ENCODE assay signal across 1 cellular context in the genomic region with DNA sequence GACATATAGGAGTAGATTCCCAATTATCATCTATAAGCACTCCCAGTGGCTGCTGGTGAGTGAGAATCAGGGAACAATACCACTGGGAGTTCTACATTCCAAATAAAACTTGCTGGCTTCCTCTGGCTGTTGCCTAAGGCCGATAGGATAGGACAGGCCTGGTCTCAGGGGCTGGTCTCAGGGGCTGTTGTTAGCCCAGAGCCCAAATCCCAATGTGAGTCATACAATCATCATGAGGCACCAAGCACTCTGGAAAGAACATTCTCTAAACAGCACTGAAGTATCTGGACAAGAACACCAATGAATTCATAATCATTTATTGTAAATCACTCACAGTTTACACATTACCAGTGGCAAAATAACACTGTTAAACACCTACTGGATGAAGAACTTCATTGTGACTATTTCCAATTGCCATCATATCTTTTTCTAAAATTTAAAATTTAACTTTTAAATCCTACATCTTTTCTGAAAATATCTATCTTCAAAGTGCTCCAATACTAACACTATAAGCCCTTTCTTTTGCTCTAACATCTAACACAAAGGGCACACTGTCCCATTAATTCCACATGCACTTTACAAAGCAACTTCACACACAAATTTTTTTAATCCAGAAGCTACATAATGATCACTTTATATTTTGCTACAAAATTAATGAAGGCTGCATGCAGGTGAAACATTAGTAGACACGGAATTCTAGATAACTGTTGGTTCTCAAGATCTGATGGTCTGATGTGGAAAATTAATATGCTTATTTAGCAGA.
TF ChIP-seq lines count a peak whose summit lies in the region.

No MANE protein-coding gene starts in this region.

TF ChIP-seq in GM23338, 12 proteins besides CTCF, POLR2A, EP300 and RAD21 (continued from another document):
- TF ChIP-seq, protein P1, sequence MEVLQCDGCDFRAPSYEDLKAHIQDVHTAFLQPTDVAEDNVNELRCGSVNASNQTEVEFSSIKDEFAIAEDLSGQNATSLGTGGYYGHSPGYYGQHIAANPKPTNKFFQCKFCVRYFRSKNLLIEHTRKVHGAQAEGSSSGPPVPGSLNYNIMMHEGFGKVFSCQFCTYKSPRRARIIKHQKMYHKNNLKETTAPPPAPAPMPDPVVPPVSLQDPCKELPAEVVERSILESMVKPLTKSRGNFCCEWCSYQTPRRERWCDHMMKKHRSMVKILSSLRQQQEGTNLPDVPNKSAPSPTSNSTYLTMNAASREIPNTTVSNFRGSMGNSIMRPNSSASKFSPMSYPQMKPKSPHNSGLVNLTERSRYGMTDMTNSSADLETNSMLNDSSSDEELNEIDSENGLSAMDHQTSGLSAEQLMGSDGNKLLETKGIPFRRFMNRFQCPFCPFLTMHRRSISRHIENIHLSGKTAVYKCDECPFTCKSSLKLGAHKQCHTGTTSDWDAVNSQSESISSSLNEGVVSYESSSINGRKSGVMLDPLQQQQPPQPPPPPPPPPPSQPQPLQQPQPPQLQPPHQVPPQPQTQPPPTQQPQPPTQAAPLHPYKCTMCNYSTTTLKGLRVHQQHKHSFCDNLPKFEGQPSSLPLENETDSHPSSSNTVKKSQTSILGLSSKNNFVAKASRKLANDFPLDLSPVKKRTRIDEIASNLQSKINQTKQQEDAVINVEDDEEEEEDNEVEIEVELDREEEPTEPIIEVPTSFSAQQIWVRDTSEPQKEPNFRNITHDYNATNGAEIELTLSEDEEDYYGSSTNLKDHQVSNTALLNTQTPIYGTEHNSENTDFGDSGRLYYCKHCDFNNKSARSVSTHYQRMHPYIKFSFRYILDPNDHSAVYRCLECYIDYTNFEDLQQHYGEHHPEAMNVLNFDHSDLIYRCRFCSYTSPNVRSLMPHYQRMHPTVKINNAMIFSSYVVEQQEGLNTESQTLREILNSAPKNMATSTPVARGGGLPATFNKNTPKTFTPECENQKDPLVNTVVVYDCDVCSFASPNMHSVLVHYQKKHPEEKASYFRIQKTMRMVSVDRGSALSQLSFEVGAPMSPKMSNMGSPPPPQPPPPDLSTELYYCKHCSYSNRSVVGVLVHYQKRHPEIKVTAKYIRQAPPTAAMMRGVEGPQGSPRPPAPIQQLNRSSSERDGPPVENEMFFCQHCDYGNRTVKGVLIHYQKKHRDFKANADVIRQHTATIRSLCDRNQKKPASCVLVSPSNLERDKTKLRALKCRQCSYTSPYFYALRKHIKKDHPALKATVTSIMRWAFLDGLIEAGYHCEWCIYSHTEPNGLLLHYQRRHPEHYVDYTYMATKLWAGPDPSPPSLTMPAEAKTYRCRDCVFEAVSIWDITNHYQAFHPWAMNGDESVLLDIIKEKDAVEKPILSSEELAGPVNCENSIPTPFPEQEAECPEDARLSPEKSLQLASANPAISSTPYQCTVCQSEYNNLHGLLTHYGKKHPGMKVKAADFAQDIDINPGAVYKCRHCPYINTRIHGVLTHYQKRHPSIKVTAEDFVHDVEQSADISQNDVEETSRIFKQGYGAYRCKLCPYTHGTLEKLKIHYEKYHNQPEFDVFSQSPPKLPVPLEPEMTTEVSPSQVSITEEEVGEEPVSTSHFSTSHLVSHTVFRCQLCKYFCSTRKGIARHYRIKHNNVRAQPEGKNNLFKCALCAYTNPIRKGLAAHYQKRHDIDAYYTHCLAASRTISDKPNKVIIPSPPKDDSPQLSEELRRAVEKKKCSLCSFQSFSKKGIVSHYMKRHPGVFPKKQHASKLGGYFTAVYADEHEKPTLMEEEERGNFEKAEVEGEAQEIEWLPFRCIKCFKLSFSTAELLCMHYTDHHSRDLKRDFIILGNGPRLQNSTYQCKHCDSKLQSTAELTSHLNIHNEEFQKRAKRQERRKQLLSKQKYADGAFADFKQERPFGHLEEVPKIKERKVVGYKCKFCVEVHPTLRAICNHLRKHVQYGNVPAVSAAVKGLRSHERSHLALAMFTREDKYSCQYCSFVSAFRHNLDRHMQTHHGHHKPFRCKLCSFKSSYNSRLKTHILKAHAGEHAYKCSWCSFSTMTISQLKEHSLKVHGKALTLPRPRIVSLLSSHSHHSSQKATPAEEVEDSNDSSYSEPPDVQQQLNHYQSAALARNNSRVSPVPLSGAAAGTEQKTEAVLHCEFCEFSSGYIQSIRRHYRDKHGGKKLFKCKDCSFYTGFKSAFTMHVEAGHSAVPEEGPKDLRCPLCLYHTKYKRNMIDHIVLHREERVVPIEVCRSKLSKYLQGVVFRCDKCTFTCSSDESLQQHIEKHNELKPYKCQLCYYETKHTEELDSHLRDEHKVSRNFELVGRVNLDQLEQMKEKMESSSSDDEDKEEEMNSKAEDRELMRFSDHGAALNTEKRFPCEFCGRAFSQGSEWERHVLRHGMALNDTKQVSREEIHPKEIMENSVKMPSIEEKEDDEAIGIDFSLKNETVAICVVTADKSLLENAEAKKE (CRISPR knock-in tag; IDR thresholded peaks at IDR 0.05) = no peak
- TF ChIP-seq STAT1 (IDR thresholded peaks at IDR 0.05; ENCODE audit: unreplicated experiment) = no peak
- no peak for TF ChIP-seq REST (IDR thresholded peaks at IDR 0.05; ENCODE audit: unreplicated experiment)
- TF ChIP-seq EZH2phosphoT487 (IDR thresholded peaks at IDR 0.05; ENCODE audit: unreplicated experiment) = no peak
- TF ChIP-seq EZH2 (IDR thresholded peaks at IDR 0.05; ENCODE audit: low read depth, unreplicated experiment) = no peak
- no peak for TF ChIP-seq NANOG (IDR thresholded peaks at IDR 0.05; ENCODE audit: borderline replicate concordance)
- TF ChIP-seq ZNF114 (CRISPR knock-in tag; IDR thresholded peaks at IDR 0.05) = no peak
